Comparison of ENCODE assay signal across 1 cellular context in the genomic region with DNA sequence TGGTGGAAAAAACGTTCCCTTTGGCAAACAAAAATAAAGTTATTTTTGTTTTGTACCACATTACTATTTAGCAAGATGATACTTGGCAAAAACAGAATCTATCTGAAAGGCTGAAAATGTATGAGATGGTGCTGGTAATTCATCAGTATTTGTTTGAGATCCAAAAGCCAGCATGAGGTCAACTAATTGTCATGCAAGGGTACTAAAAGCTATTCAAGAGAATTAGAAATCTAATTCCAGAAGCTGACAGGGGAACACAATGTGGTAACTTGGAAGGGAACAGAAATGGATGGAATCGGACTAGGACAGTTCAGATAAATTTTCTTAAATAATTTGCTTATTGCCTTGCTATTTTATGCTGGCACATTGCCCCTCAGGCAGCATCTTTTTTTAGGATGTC.
TF ChIP-seq lines count a peak whose summit lies in the region.

No MANE protein-coding gene starts in this region.

TF ChIP-seq in GM23338, 12 proteins besides CTCF, POLR2A, EP300 and RAD21 (continued from another document):
- TF ChIP-seq, protein P1, sequence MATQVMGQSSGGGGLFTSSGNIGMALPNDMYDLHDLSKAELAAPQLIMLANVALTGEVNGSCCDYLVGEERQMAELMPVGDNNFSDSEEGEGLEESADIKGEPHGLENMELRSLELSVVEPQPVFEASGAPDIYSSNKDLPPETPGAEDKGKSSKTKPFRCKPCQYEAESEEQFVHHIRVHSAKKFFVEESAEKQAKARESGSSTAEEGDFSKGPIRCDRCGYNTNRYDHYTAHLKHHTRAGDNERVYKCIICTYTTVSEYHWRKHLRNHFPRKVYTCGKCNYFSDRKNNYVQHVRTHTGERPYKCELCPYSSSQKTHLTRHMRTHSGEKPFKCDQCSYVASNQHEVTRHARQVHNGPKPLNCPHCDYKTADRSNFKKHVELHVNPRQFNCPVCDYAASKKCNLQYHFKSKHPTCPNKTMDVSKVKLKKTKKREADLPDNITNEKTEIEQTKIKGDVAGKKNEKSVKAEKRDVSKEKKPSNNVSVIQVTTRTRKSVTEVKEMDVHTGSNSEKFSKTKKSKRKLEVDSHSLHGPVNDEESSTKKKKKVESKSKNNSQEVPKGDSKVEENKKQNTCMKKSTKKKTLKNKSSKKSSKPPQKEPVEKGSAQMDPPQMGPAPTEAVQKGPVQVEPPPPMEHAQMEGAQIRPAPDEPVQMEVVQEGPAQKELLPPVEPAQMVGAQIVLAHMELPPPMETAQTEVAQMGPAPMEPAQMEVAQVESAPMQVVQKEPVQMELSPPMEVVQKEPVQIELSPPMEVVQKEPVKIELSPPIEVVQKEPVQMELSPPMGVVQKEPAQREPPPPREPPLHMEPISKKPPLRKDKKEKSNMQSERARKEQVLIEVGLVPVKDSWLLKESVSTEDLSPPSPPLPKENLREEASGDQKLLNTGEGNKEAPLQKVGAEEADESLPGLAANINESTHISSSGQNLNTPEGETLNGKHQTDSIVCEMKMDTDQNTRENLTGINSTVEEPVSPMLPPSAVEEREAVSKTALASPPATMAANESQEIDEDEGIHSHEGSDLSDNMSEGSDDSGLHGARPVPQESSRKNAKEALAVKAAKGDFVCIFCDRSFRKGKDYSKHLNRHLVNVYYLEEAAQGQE (IDR thresholded peaks at IDR 0.05; ENCODE audit: unreplicated experiment) = no peak
- TF ChIP-seq ZNF114 (CRISPR knock-in tag; IDR thresholded peaks at IDR 0.05) = no peak
- TF ChIP-seq, protein P2, sequence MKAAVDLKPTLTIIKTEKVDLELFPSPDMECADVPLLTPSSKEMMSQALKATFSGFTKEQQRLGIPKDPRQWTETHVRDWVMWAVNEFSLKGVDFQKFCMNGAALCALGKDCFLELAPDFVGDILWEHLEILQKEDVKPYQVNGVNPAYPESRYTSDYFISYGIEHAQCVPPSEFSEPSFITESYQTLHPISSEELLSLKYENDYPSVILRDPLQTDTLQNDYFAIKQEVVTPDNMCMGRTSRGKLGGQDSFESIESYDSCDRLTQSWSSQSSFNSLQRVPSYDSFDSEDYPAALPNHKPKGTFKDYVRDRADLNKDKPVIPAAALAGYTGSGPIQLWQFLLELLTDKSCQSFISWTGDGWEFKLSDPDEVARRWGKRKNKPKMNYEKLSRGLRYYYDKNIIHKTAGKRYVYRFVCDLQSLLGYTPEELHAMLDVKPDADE (IDR thresholded peaks at IDR 0.05) = no peak
- TF ChIP-seq ZNF331 (CRISPR knock-in tag; IDR thresholded peaks at IDR 0.05; ENCODE audit: low read depth) = no peak
- TF ChIP-seq EZH2 (IDR thresholded peaks at IDR 0.05; ENCODE audit: low read depth, unreplicated experiment) = no peak
